7 cellular contexts compared by ENCODE assay signal in genomic region chr3:9810357-9810726, GRCh38.
A peak's percentile ranks its signal among the peaks of the same experiment; 100 is the strongest.
DNase-seq lines count a peak whose midpoint lies in the region; ATAC-seq and TF ChIP-seq lines count a peak whose summit lies in the region.

No MANE protein-coding gene starts in this region.

- H3K9me3 ChIP-seq in adipocyte (ENCODE audit: control insufficient read depth, low read length), result no peaks in the 10 kb centered on the region
- H3K9me3 ChIP-seq in iPS-18c (ENCODE audit: control insufficient read depth, insufficient read depth, low read length), result no peaks in the 10 kb centered on the region

- H3K27ac ChIP-seq in HL-60 (replicated peaks), result peak overlapping the region; percentile 84

- peak overlapping the region; percentile 43 for H3K4me3 ChIP-seq in HL-60 (replicated peaks; ENCODE audit: insufficient read depth, low read length)
- peak overlapping the region; percentile 74 for H3K4me3 ChIP-seq in adipocyte (ENCODE audit: low read length)
- peak overlapping the region; percentile 77 for H3K4me3 ChIP-seq in iPS-18c (ENCODE audit: insufficient read depth, low read depth, low read length)

- peak overlapping the region; percentile 85 for H3K9ac ChIP-seq in adipocyte (ENCODE audit: low read length)

- DNase-seq in HL-60 (ENCODE audit: low read depth in 1 of 2, low spot score in 1 of 2) (no peak), adipocyte (ENCODE audit: low read depth) (peak; percentile 31), GF-D8 (lab: John Stamatoyannopoulos, UW) (no peak), NCI-H187 (lab: John Stamatoyannopoulos, UW) (no peak)

- H3K36me3 Mint-ChIP-seq in stimulated activated memory B cell treated with anti-CD40 and anti-IgM and Interleukin-4, amounts not matched to agents 10 μg/mL and 1 μg/mL and 100 μg/mL, for 72 hours, result peaks cover 46% of the 10 kb centered on the region

- H3K27ac Mint-ChIP-seq in stimulated activated memory B cell treated with anti-CD40 and anti-IgM and Interleukin-4, amounts not matched to agents 10 μg/mL and 1 μg/mL and 100 μg/mL, for 72 hours, result peak overlapping the region; percentile 94

- no peak for TF ChIP-seq CTCF in HL-60 (IDR thresholded peaks at IDR 0.05; ENCODE audit: insufficient read depth, low read length)

- H3K27me3 Mint-ChIP-seq in stimulated activated memory B cell treated with anti-CD40 and anti-IgM and Interleukin-4, amounts not matched to agents 10 μg/mL and 1 μg/mL and 100 μg/mL, for 72 hours, result no peaks in the 10 kb centered on the region

- peaks cover 15% of the 10 kb centered on the region for H3K4me1 ChIP-seq in adipocyte (ENCODE audit: control insufficient read depth, insufficient read depth, low read length)

- H3K9me3 Mint-ChIP-seq in stimulated activated memory B cell treated with anti-CD40 and anti-IgM and Interleukin-4, amounts not matched to agents 10 μg/mL and 1 μg/mL and 100 μg/mL, for 72 hours, result no peaks in the 10 kb centered on the region

- peak overlapping the region; percentile 90 for H3K4me3 Mint-ChIP-seq in stimulated activated memory B cell treated with anti-CD40 and anti-IgM and Interleukin-4, amounts not matched to agents 10 μg/mL and 1 μg/mL and 100 μg/mL, for 72 hours

- no peaks in the 10 kb centered on the region for H3K27me3 ChIP-seq in HL-60 (ENCODE audit: insufficient read depth, poor library complexity, severe bottlenecking)
- H3K27me3 ChIP-seq in adipocyte (replicated peaks; ENCODE audit: control insufficient read depth, insufficient read depth, low read length), result no peaks in the 10 kb centered on the region

- no peak for ATAC-seq in stimulated activated memory B cell treated with anti-CD40 and anti-IgM and Interleukin-4, amounts not matched to agents 10 μg/mL and 1 μg/mL and 100 μg/mL, for 72 hours
- no peak for ATAC-seq in GM18498 (IDR thresholded peaks at IDR 0.05; ENCODE audit: unreplicated experiment)

- H3K36me3 ChIP-seq in adipocyte (ENCODE audit: control insufficient read depth, insufficient read depth, low read length, severe bottlenecking), result peaks cover 33% of the 10 kb centered on the region

- peaks cover 50% of the 10 kb centered on the region for H3K4me1 Mint-ChIP-seq in stimulated activated memory B cell treated with anti-CD40 and anti-IgM and Interleukin-4, amounts not matched to agents 10 μg/mL and 1 μg/mL and 100 μg/mL, for 72 hours
